7 cellular contexts compared by ENCODE assay signal in genomic region chr7:138460176-138460648, GRCh38. TPM values are rescaled to one million over a fixed set of nuclear protein-coding genes. Genes with fewer than 3 reads are reported as not detected.
DNase-seq lines count a peak whose midpoint lies in the region; ATAC-seq and TF ChIP-seq lines count a peak whose summit lies in the region.

Gene TRIM24, plus strand, starts transcription at chr7:138460259. Its CDS starts 290 bp downstream, at chr7:138460549.

- peak within 1 kb of the TSS; percentile 88 for H2AFZ ChIP-seq in fibroblast of lung (ENCODE audit: low read length)

- H3K79me2 ChIP-seq in fibroblast of lung (ENCODE audit: control insufficient read depth, insufficient read depth, low read length): peaks cover 32% of the 10 kb centered on the region

- peak within 1 kb of the TSS; percentile 96 for H3K4me2 ChIP-seq in fibroblast of lung (ENCODE audit: extremely low read depth, insufficient read depth, low read length)

- H3K27ac ChIP-seq in VCaP (peak within 1 kb of the TSS; percentile 97), fibroblast of lung (ENCODE audit: insufficient read depth, low read length) (peak within 1 kb of the TSS; percentile 72), neutrophil (peak within 1 kb of the TSS; percentile 90)

- no peaks in the 10 kb centered on the region for H4K20me1 ChIP-seq in fibroblast of lung (ENCODE audit: control insufficient read depth, extremely low read depth, insufficient read depth, low read length)

- H3K4me1 ChIP-seq in fibroblast of lung (ENCODE audit: control insufficient read depth, extremely low read depth, insufficient read depth, low read length) (no peaks in the 10 kb centered on the region), neutrophil (ENCODE audit: control insufficient read depth in 1 of 2, insufficient read depth in 1 of 2, low read depth in 1 of 2, low read length in 1 of 2) (peaks cover 17 to 20% of the 10 kb centered on the region in 2 experiments)

- no peaks in the 10 kb centered on the region for H3K9me3 ChIP-seq in fibroblast of lung (ENCODE audit: control insufficient read depth, insufficient read depth, low read depth, low read length)
- H3K9me3 ChIP-seq in neutrophil: no peaks in the 10 kb centered on the region

- ATAC-seq in GM18498 (IDR thresholded peaks at IDR 0.05; ENCODE audit: unreplicated experiment): peak; percentile 80
- ATAC-seq in GM21723 (IDR thresholded peaks at IDR 0.05; ENCODE audit: unreplicated experiment): peak; percentile 77

- H3K4me3 ChIP-seq in fibroblast of lung (replicated peaks in 1 of 4; ENCODE audit: control extremely low read depth in 1 of 4, insufficient read depth in 1 of 4, low read depth in 3 of 4, low read length in 4 of 4) (peak within 1 kb of the TSS; percentile 85 to 98 (median 96)), neutrophil (ENCODE audit: low read depth in 1 of 2, low read length in 1 of 2) (peak within 1 kb of the TSS; percentile 69 to 95)

- H3K9ac ChIP-seq in fibroblast of lung (ENCODE audit: insufficient read depth, low read length): peak within 1 kb of the TSS; percentile 78

- peak; percentile 95 for DNase-seq in HuH-7.5 (ENCODE audit: low spot score)
- peak in 1 of 2 donors; percentile 96 for DNase-seq in fibroblast of lung (ENCODE audit: low read depth in 2 of 2)
- DNase-seq in iPS-NIHi11 (ENCODE audit: low spot score): no peak

- no peak for TF ChIP-seq CTCF in VCaP (conservative IDR thresholded peaks at IDR 0.05)
- TF ChIP-seq CTCF in fibroblast of lung (conservative IDR thresholded peaks at IDR 0.05 in 1 of 2, IDR thresholded peaks at IDR 0.05 in 1 of 2; ENCODE audit: low read depth in 1 of 2, low read length in 2 of 2): no peak
- no peak for TF ChIP-seq CTCF in neutrophil (IDR thresholded peaks at IDR 0.05)

- H3K27me3 ChIP-seq in fibroblast of lung (ENCODE audit: control insufficient read depth, insufficient read depth, low read length) (no peaks in the 10 kb centered on the region), neutrophil (no peaks in the 10 kb centered on the region)

- H3K36me3 ChIP-seq in fibroblast of lung (ENCODE audit: control insufficient read depth, insufficient read depth, low read length) (no peaks in the 10 kb centered on the region), neutrophil (no peaks in the 10 kb centered on the region)

RNA-seq across cellular contexts. Expression of gene TRIM24, which starts in this region (rescaled TPM):
- total RNA-seq in fibroblast of lung: 3.9 and 5.9 TPM in 2 replicates
- 7.9 and 10.5 TPM in 2 replicates for polyA plus RNA-seq in fibroblast of lung
- polyA plus RNA-seq in fibroblast of lung (2012): 6.1 and 8.0 TPM in 2 replicates
- polyA minus RNA-seq in fibroblast of lung (ENCODE audit: low replicate concordance): 1.6 and 12.2 TPM in 2 replicates
